15 cellular contexts compared by ENCODE assay signal in the genomic region with DNA sequence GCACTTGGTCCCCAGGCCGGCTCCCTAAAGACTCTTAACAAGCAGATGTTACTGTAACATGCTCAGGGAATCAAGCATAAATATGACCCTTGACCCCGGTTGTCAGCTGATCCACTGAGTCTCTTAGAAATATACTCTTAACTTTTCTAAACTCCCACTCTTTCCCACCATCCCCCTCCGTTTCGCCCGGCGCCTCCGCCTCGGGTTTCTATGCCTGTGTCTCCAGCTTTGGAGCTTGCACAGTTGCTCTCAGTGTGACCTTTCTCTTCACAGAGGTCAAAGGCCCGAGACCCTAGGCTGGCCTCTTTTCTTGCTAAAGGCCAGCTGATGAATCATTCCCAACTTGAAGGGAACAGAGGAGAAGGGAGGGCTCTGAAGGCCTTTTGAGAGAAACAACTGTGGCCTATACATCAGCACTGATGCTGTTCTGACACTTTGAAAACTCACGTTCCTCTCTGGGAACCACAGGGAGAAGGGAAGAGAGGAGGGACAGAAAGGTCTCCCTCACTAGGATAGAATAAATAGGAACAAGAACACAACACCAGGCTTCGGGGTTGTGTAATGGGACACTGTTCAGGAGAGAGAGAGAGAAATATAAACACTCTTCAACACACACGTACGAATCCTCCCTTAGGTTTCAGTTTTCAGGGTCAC.
A peak's percentile ranks its signal among the peaks of the same experiment; 100 is the strongest.
DNase-seq lines count a peak whose midpoint lies in the region; ATAC-seq and TF ChIP-seq lines count a peak whose summit lies in the region.
"Had no signal": no experiment of that assay in that cellular context is flagged by ENCODE, and none has a peak within 500 bp of the region (broad histone marks: within the 10 kb centered on the region; RNA-seq: fewer than 3 reads in every experiment).

No MANE protein-coding gene starts in this region.

- no peaks in the 10 kb centered on the region for H3K36me3 Mint-ChIP-seq in endodermal cell (ENCODE audit: low read depth)
- peaks cover 5% of the 10 kb centered on the region for H3K36me3 Mint-ChIP-seq in neural crest cell (ENCODE audit: low read depth)

- H3K4me1 Mint-ChIP-seq in endodermal cell, result no peaks in the 10 kb centered on the region
- H3K4me1 Mint-ChIP-seq in neural crest cell, result peaks cover 75% of the 10 kb centered on the region
- H3K4me1 Mint-ChIP-seq: B cell had no signal

- no peaks in the 10 kb centered on the region for H3K9me3 ChIP-seq in endodermal cell (ENCODE audit: control insufficient read depth, low read length)
- H3K9me3 ChIP-seq: HAP-1, tibial artery had no signal

- H3K9me3 Mint-ChIP-seq in endodermal cell (no peaks in the 10 kb centered on the region), neural crest cell (peaks cover 8% of the 10 kb centered on the region)
- H3K9me3 Mint-ChIP-seq: activated T-cell treated with anti-CD3 and anti-CD28 coated beads, Interleukin-2, amount 50 U/mL, for 24 hours had no signal

- peak overlapping the region; percentile 83 for H3K27ac ChIP-seq in endodermal cell (ENCODE audit: low read depth, low read length)

- no peaks in the 10 kb centered on the region for H3K27me3 ChIP-seq in endodermal cell (ENCODE audit: control insufficient read depth, insufficient read depth, low read length, poor library complexity, severe bottlenecking)
- H3K27me3 ChIP-seq: tibial artery had no signal

- ATAC-seq in HG03342 (IDR thresholded peaks at IDR 0.05; ENCODE audit: unreplicated experiment) (peak; percentile 16), HG02798 (IDR thresholded peaks at IDR 0.05; ENCODE audit: poor library complexity, unreplicated experiment) (no peak)

- DNase-seq in ELF-1 (ENCODE audit: low read depth, low spot score) (peak; percentile 57), endodermal cell (no peak), neural crest cell (ENCODE audit: low read depth, low spot score) (peak; percentile 90), cerebellar nuclear complex (lab: John Stamatoyannopoulos, UW) (no peak), GF-D8 (lab: John Stamatoyannopoulos, UW) (no peak), activated gamma-delta T cell (lab: John Stamatoyannopoulos, UW) (no peak)
- DNase-seq: activated T-cell treated with anti-CD3 and anti-CD28 coated beads, Interleukin-2, amount 50 U/mL, for 24 hours; central memory CD4-positive, alpha-beta T cell; NCI-H526 treated with DMSO at 0.1 percent for 48 hours; SHP77 had no signal

- H3K9ac ChIP-seq in endodermal cell (ENCODE audit: extremely low read depth, low read length, poor library complexity, severe bottlenecking), result no peak overlapping the region

- H3K27ac Mint-ChIP-seq in endodermal cell (no peak overlapping the region), neural crest cell (ENCODE audit: unreplicated experiment) (peak overlapping the region; percentile 69)
- H3K27ac Mint-ChIP-seq: activated T-cell treated with anti-CD3 and anti-CD28 coated beads, Interleukin-2, amount 50 U/mL, for 24 hours; B cell had no signal

- H3K27me3 Mint-ChIP-seq in endodermal cell (ENCODE audit: insufficient read depth) (peaks cover 5% of the 10 kb centered on the region), neural crest cell (ENCODE audit: low read depth) (no peaks in the 10 kb centered on the region)
- H3K27me3 Mint-ChIP-seq: B cell had no signal

- TF ChIP-seq CTCF in endodermal cell (conservative IDR thresholded peaks at IDR 0.05) (no peak), neural crest cell (conservative IDR thresholded peaks at IDR 0.05) (no peak)

- H3K36me3 ChIP-seq in endodermal cell (ENCODE audit: control insufficient read depth, insufficient read depth, low read length), result no peaks in the 10 kb centered on the region
- H3K36me3 ChIP-seq: HAP-1, tibial artery had no signal

- no peaks in the 10 kb centered on the region for H3K4me1 ChIP-seq in endodermal cell (ENCODE audit: control insufficient read depth, insufficient read depth, low read length)

- no peak overlapping the region for H3K4me3 ChIP-seq in endodermal cell (ENCODE audit: low read length)
- H3K4me3 ChIP-seq: HAP-1, tibial artery had no signal

- 82 to 100% methylated on average over 1 to 13 of the region's 13 CpGs for WGBS in endodermal cell (ENCODE audit: insufficient coverage in 1 of 2, insufficient read length in 1 of 2), 2 experiments

- H3K4me3 Mint-ChIP-seq in endodermal cell, result no peak overlapping the region
- H3K4me3 Mint-ChIP-seq in neural crest cell, result peak overlapping the region; percentile 62
- H3K4me3 Mint-ChIP-seq: activated T-cell treated with anti-CD3 and anti-CD28 coated beads, Interleukin-2, amount 50 U/mL, for 24 hours; B cell had no signal

Comparison
In these comparisons a context has a peak if more than half of its experiments do, and no peak if none do; other contexts are left out.
1. DNase-seq: peak in ELF-1 (single experiment) and neural crest cell (single experiment); none in endodermal cell (single experiment), cerebellar nuclear complex (0 of 2), GF-D8 (single experiment) and activated gamma-delta T cell (single experiment).